26 cellular contexts compared by ENCODE assay signal in genomic region chr5:108814551-108814950, GRCh38.
DNase-seq lines count a peak whose midpoint lies in the region; ATAC-seq and TF ChIP-seq lines count a peak whose summit lies in the region.
"Had no signal": no experiment of that assay in that cellular context is flagged by ENCODE, and none has a peak within 500 bp of the region (broad histone marks: within the 10 kb centered on the region; RNA-seq: fewer than 3 reads in every experiment).

No MANE protein-coding gene starts in this region.

- H3K27ac ChIP-seq in cardiac muscle cell (peak overlapping the region; percentile 31), mesenchymal stem cell (ENCODE audit: low read length, poor library complexity, severe bottlenecking) (no peak overlapping the region)
- H3K27ac ChIP-seq: HL-60, RWPE1 had no signal

- DNase-seq in cardiac muscle cell (ENCODE audit: low read depth in 1 of 2, low spot score in 1 of 2) (no peak), left cardiac atrium (no peak), adipocyte (ENCODE audit: low read depth) (no peak), mesenchymal stem cell (peak; percentile 44), GM03348 (ENCODE audit: low spot score) (no peak)
- no peak for DNase-seq in activated CD4-positive, alpha-beta T cell treated with anti-CD3 and anti-CD28 coated beads, Interleukin-2, amount 10 ng/mL, durations not matched to agents 7 days and 5 days
- DNase-seq: 8988T, ACHN, BE2C, Calu3, DMS79 treated with DMSO at 0.1 percent for 48 hours, GF-D8, Karpas-422, NCI-H1092 treated with DMSO at 0.1 percent for 48 hours, NCI-H1436, NCI-H187, NCI-H2081 treated with DMSO at 0.1 percent for 48 hours, NCI-H2171, NCI-H226, NCI-H510A, NCI-H69, SHP77 treated with DMSO at 0.1 percent for 48 hours had no signal

- POLR2A ChIA-PET in activated CD4-positive, alpha-beta T cell treated with anti-CD3 and anti-CD28 coated beads, Interleukin-2, amount 10 ng/mL, durations not matched to agents 7 days and 5 days (lab: Charles Lee): no interaction called here

- no peak overlapping the region for H3K27ac Mint-ChIP-seq in activated CD4-positive, alpha-beta T cell treated with anti-CD3 and anti-CD28 coated beads, Interleukin-2, amount 10 ng/mL, durations not matched to agents 7 days and 5 days

- no peak overlapping the region for H3K18ac ChIP-seq in mesenchymal stem cell (ENCODE audit: low read depth in 1 of 2, low read length in 2 of 2)

- CTCF ChIA-PET in activated CD4-positive, alpha-beta T cell treated with anti-CD3 and anti-CD28 coated beads, Interleukin-2, amount 10 ng/mL, durations not matched to agents 7 days and 5 days (lab: Charles Lee): no interaction called here

- H3K9ac ChIP-seq in adipocyte (ENCODE audit: low read length): peak overlapping the region; percentile 36
- H3K9ac ChIP-seq in mesenchymal stem cell (ENCODE audit: low read length): peak overlapping the region; percentile 60

- no peak overlapping the region for H4K8ac ChIP-seq in mesenchymal stem cell (ENCODE audit: low read length)

- H3K4me1 Mint-ChIP-seq in activated CD4-positive, alpha-beta T cell treated with anti-CD3 and anti-CD28 coated beads, Interleukin-2, amount 10 ng/mL, durations not matched to agents 7 days and 5 days: peaks cover 4% of the 10 kb centered on the region

- no peak overlapping the region for H3K4me3 ChIP-seq in cardiac muscle cell
- H3K4me3 ChIP-seq in adipocyte (ENCODE audit: low read length): peak overlapping the region; percentile 68
- H3K4me3 ChIP-seq in mesenchymal stem cell (ENCODE audit: insufficient read depth in 1 of 2, low read depth in 1 of 2, low read length in 2 of 2): peak overlapping the region in 1 of 2 experiments; percentile 57

- WGBS in mesenchymal stem cell: 70% methylated on average over 1 of the region's 4 CpGs

- no peak overlapping the region for H3K23ac ChIP-seq in mesenchymal stem cell (ENCODE audit: low read length in 2 of 2)

- H3K27me3 Mint-ChIP-seq in activated CD4-positive, alpha-beta T cell treated with anti-CD3 and anti-CD28 coated beads, Interleukin-2, amount 10 ng/mL, durations not matched to agents 7 days and 5 days: no peaks in the 10 kb centered on the region

- peaks cover 6% of the 10 kb centered on the region for H3K9me3 Mint-ChIP-seq in activated CD4-positive, alpha-beta T cell treated with anti-CD3 and anti-CD28 coated beads, Interleukin-2, amount 10 ng/mL, durations not matched to agents 7 days and 5 days

- H2BK15ac ChIP-seq in mesenchymal stem cell (ENCODE audit: low read depth, poor library complexity, severe bottlenecking): no peak overlapping the region

- ATAC-seq in left cardiac atrium: no peak
- ATAC-seq in GM19452 (IDR thresholded peaks at IDR 0.05; ENCODE audit: unreplicated experiment): no peak
- ATAC-seq: Panc1 had no signal

- H3K4ac ChIP-seq in mesenchymal stem cell (ENCODE audit: low read depth in 1 of 2, low read length in 2 of 2): no peak overlapping the region

- H3K27me3 ChIP-seq in cardiac muscle cell (no peaks in the 10 kb centered on the region), adipocyte (replicated peaks; ENCODE audit: control insufficient read depth, insufficient read depth, low read length) (no peaks in the 10 kb centered on the region), mesenchymal stem cell (ENCODE audit: control insufficient read depth in 1 of 2, insufficient read depth in 1 of 2, low read length in 2 of 2) (no peaks in the 10 kb centered on the region)
- H3K27me3 ChIP-seq: BE2C had no signal

- H2BK5ac ChIP-seq in mesenchymal stem cell (ENCODE audit: low read depth, low read length, poor library complexity, severe bottlenecking): no peak overlapping the region

- H4K91ac ChIP-seq in mesenchymal stem cell (ENCODE audit: low read length): no peak overlapping the region

- no peak overlapping the region for H2AFZ ChIP-seq in mesenchymal stem cell (ENCODE audit: low read depth, low read length)

- H2AK5ac ChIP-seq in mesenchymal stem cell (ENCODE audit: low read length, severe bottlenecking): no peak overlapping the region

- no peaks in the 10 kb centered on the region for H3K36me3 ChIP-seq in cardiac muscle cell
- no peaks in the 10 kb centered on the region for H3K36me3 ChIP-seq in adipocyte (ENCODE audit: control insufficient read depth, insufficient read depth, low read length, severe bottlenecking)
- H3K36me3 ChIP-seq in mesenchymal stem cell (ENCODE audit: control insufficient read depth in 1 of 2, insufficient read depth in 2 of 2, low read depth in 1 of 2, low read length in 2 of 2): peaks cover 6 to 8% of the 10 kb centered on the region in 2 experiments
- H3K36me3 ChIP-seq: BE2C had no signal

- H3K14ac ChIP-seq in mesenchymal stem cell (ENCODE audit: low read length in 2 of 2): no peak overlapping the region

- peaks cover 28% of the 10 kb centered on the region for H3K79me1 ChIP-seq in mesenchymal stem cell (replicated peaks; ENCODE audit: low read length, poor library complexity, severe bottlenecking)

- H2BK12ac ChIP-seq in mesenchymal stem cell (ENCODE audit: low read length in 2 of 2): no peak overlapping the region

- no peak overlapping the region for H3K4me3 Mint-ChIP-seq in activated CD4-positive, alpha-beta T cell treated with anti-CD3 and anti-CD28 coated beads, Interleukin-2, amount 10 ng/mL, durations not matched to agents 7 days and 5 days

- H3K4me2 ChIP-seq in mesenchymal stem cell (ENCODE audit: low read length, poor library complexity, severe bottlenecking): no peak overlapping the region

- no peak overlapping the region for H2BK120ac ChIP-seq in mesenchymal stem cell (ENCODE audit: low read depth, low read length)

- H3K9me3 ChIP-seq in cardiac muscle cell (ENCODE audit: low read depth) (no peaks in the 10 kb centered on the region), adipocyte (ENCODE audit: control insufficient read depth, low read length) (no peaks in the 10 kb centered on the region), mesenchymal stem cell (ENCODE audit: control insufficient read depth, low read length) (no peaks in the 10 kb centered on the region)
- H3K9me3 ChIP-seq: BE2C had no signal

- H3K36me3 Mint-ChIP-seq in activated CD4-positive, alpha-beta T cell treated with anti-CD3 and anti-CD28 coated beads, Interleukin-2, amount 10 ng/mL, durations not matched to agents 7 days and 5 days (ENCODE audit: low read depth): no peaks in the 10 kb centered on the region

- intact Hi-C loops in left cardiac atrium (cut with DNase I): no loop called here

- no peak for TF ChIP-seq CTCF in cardiac muscle cell (IDR thresholded peaks at IDR 0.05; ENCODE audit: low read depth, low read length)

- peaks cover 16% of the 10 kb centered on the region for H3K4me1 ChIP-seq in cardiac muscle cell (ENCODE audit: low read depth)
- H3K4me1 ChIP-seq in adipocyte (ENCODE audit: control insufficient read depth, insufficient read depth, low read length): peaks cover 18% of the 10 kb centered on the region
- H3K4me1 ChIP-seq in mesenchymal stem cell (ENCODE audit: control insufficient read depth, insufficient read depth, low read depth, low read length): peaks cover 2% of the 10 kb centered on the region
